In genomic region chr18:79394438-79395307, GRCh38 we compare ENCODE assay signal across 9 cellular contexts. TPM values are rescaled to one million over a fixed set of nuclear protein-coding genes. Genes with fewer than 3 reads are reported as not detected.
DNase-seq lines count a peak whose midpoint lies in the region; ATAC-seq and TF ChIP-seq lines count a peak whose summit lies in the region.
"Had no signal": no experiment of that assay in that cellular context is flagged by ENCODE, and none has a peak within 500 bp of the region (broad histone marks: within the 10 kb centered on the region; RNA-seq: fewer than 3 reads in every experiment).

No MANE protein-coding gene starts in this region.

- peaks cover 43% of the 10 kb centered on the region for H3K27me3 ChIP-seq in brain microvascular endothelial cell (replicated peaks)

- no peak for TF ChIP-seq CTCF in brain microvascular endothelial cell (IDR thresholded peaks at IDR 0.05; ENCODE audit: low read depth, low read length, missing control alignments)

- in situ Hi-C loops in brain microvascular endothelial cell (cut with HindIII; ENCODE audit: low pct_ligation_motif_present, low sequenced_read_pairs) = loop anchor here (25.0 kb wide), 1 partner anchor 243 kb away; no protein-coding TSS in a partner anchor

- no peaks in the 10 kb centered on the region for H3K36me3 ChIP-seq in brain microvascular endothelial cell (replicated peaks)

- peak; percentile 49 for ATAC-seq in left lobe of liver

- no peak overlapping the region for H3K27ac ChIP-seq in brain microvascular endothelial cell
- H3K27ac ChIP-seq: 22Rv1 had no signal

- peak; percentile 69 for DNase-seq in DMS 273 (lab: John Stamatoyannopoulos, UW; ENCODE audit: unreplicated experiment)
- DNase-seq in DMS 273 treated with DMSO at 0.1 percent for 48 hours (lab: John Stamatoyannopoulos, UW) = no peak
- DNase-seq in SW480 (ENCODE audit: low spot score) = peak; percentile 28
- DNase-seq in brain microvascular endothelial cell = peak; percentile 16
- DNase-seq in left lobe of liver (ENCODE audit: low spot score) = no peak
- peak; percentile 67 to 76 for DNase-seq in stimulated activated CD4-positive, alpha-beta T cell treated with anti-CD3 and anti-CD28 coated beads, Interleukin-4, amount 100 ng/mL, for 48 hours (ENCODE audit: low read depth in 2 of 2)
- no peak for DNase-seq in C1 segment of cervical spinal cord (lab: John Stamatoyannopoulos, UW)
- no peak for DNase-seq in SK-N-DZ (ENCODE audit: low spot score)

- H3K4me3 ChIP-seq in brain microvascular endothelial cell (ENCODE audit: low read depth, low read length) = peak overlapping the region; percentile 12

RNA-seq across cellular contexts. Expression of gene NFATC1, which starts 1.1 kb away (rescaled TPM):
- total RNA-seq in left lobe of liver = 4.5 TPM
- not detected in 2 replicates for polyA plus RNA-seq in SK-N-DZ (2014; cell fraction: cytosol; rRNA removed)
- not detected in 2 replicates for polyA plus RNA-seq in SK-N-DZ (2014; cell fraction: nucleus; rRNA removed)

Comparison
In these comparisons a context has a peak if more than half of its experiments do, and no peak if none do; other contexts are left out.
1. DNase-seq: peak in DMS 273 (single experiment), SW480 (single experiment), brain microvascular endothelial cell (single experiment) and stimulated activated CD4-positive, alpha-beta T cell treated with anti-CD3 and anti-CD28 coated beads, Interleukin-4, amount 100 ng/mL, for 48 hours (2 of 2); none in DMS 273 treated with DMSO at 0.1 percent for 48 hours (single experiment), left lobe of liver (single experiment), C1 segment of cervical spinal cord (0 of 14) and SK-N-DZ (single experiment).